Comparison of ENCODE assay signal across 1 cellular context in genomic region chr11:120532511-120533196, GRCh38.
TF ChIP-seq lines count a peak whose summit lies in the region.

No MANE protein-coding gene starts in this region.

TF ChIP-seq in HepG2, 621 proteins besides CTCF, POLR2A, EP300 and RAD21 (continued from another document):
- TF ChIP-seq NCOA2 (CRISPR knock-in tag; IDR thresholded peaks at IDR 0.05) (peak; percentile 36; the same call in 1 of the 2 replicates), FOXO1 (CRISPR knock-in tag; IDR thresholded peaks at IDR 0.05) (peak; percentile 66), KDM4B (CRISPR knock-in tag; IDR thresholded peaks at IDR 0.05) (0 out of 2 replicates have a peak, but pooled peaks have one; percentile 60), NCOA1 (CRISPR knock-in tag; IDR thresholded peaks at IDR 0.05) (no peak), ATF3 (CRISPR knock-in tag; IDR thresholded peaks at IDR 0.05) (peak; percentile 70), TFAP4 (IDR thresholded peaks at IDR 0.05; ENCODE audit: borderline replicate concordance, low read depth) (peak; percentile 13; the same call in 1 of the 2 replicates), THAP11 (CRISPR knock-in tag; IDR thresholded peaks at IDR 0.05) (no peak), ATF2 (CRISPR knock-in tag; IDR thresholded peaks at IDR 0.05) (peak; percentile 82), CHD4 (IDR thresholded peaks at IDR 0.05; ENCODE audit: borderline replicate concordance, low read length) (peak; percentile 72; the same call in 1 of the 2 replicates), CEBPB (IDR thresholded peaks at IDR 0.05; ENCODE audit: borderline replicate concordance, low read depth, low read length) (peak; percentile 91), ZBTB7B (CRISPR knock-in tag; IDR thresholded peaks at IDR 0.05) (0 out of 2 replicates have a peak, but pooled peaks have one; percentile 37), PATZ1 (CRISPR knock-in tag; IDR thresholded peaks at IDR 0.05) (peak; percentile 54; the same call in 1 of the 2 replicates), MTA3 (CRISPR knock-in tag; IDR thresholded peaks at IDR 0.05) (no peak), ZNF644 (CRISPR knock-in tag; IDR thresholded peaks at IDR 0.05; ENCODE audit: low read depth) (0 out of 2 replicates have a peak, but pooled peaks have one; percentile 38), FOXA3 (CRISPR knock-in tag; IDR thresholded peaks at IDR 0.05) (peak; percentile 75), KDM5B (CRISPR knock-in tag; IDR thresholded peaks at IDR 0.05; ENCODE audit: borderline replicate concordance) (no peak)
